Comparison of ENCODE assay signal across 8 cellular contexts in genomic region chr5:55172051-55172899, GRCh38. TPM values are rescaled to one million over a fixed set of nuclear protein-coding genes. Genes with fewer than 3 reads are reported as not detected.
DNase-seq lines count a peak whose midpoint lies in the region; ATAC-seq and TF ChIP-seq lines count a peak whose summit lies in the region.

No MANE protein-coding gene starts in this region.

- H3K9me3 ChIP-seq in right atrium auricular region = no peaks in the 10 kb centered on the region

- peak; percentile 4 to 26 (median 10) for DNase-seq in activated CD4-positive, CD25-positive, alpha-beta regulatory T cell (lab: John Stamatoyannopoulos, UW)
- DNase-seq in activated CD4-positive, CD25-positive, alpha-beta regulatory T cell treated with anti-CD3 and anti-CD28 coated beads, Interleukin-2, amount 50 U/mL, for 72 hours = no peak
- DNase-seq in NCI-H1436 (lab: John Stamatoyannopoulos, UW) (peak; percentile 79), SW 1271 (lab: John Stamatoyannopoulos, UW) (peak; percentile 64 to 88), amniotic stem cell (lab: John Stamatoyannopoulos, UW) (peak; percentile 33), right atrium auricular region (ENCODE audit: low spot score) (no peak), retina (peak; percentile 68)

- H3K27ac ChIP-seq in right atrium auricular region = no peak overlapping the region

- peaks cover 16 to 30% of the 10 kb centered on the region in 2 donors for H3K27me3 ChIP-seq in right atrium auricular region

- peak; percentile 60 for ATAC-seq in HG02885 (IDR thresholded peaks at IDR 0.05; ENCODE audit: poor library complexity, unreplicated experiment)

- H3K4me1 ChIP-seq in right atrium auricular region = peaks cover 0 to 27% of the 10 kb centered on the region in 2 donors

- H3K4me3 ChIP-seq in right atrium auricular region = peak overlapping the region; percentile 33 to 54

- no peaks in the 10 kb centered on the region for H3K36me3 ChIP-seq in right atrium auricular region

- peak; percentile 59 to 87 for TF ChIP-seq CTCF in right atrium auricular region (IDR thresholded peaks at IDR 0.05)

RNA-seq across cellular contexts. Expression of gene CDC20B, which starts 0.7 kb away (rescaled TPM):
- not detected for total RNA-seq in right atrium auricular region

RNA-seq across cellular contexts. Expression of gene GPX8, which starts 12.3 kb away (rescaled TPM):
- total RNA-seq in right atrium auricular region = 10 to 100 TPM; 15.7 to 17.5 TPM

RNA-seq across cellular contexts. Expression of gene MCIDAS, which starts 54.8 kb away (rescaled TPM):
- not detected for total RNA-seq in right atrium auricular region

Comparison
In these comparisons a context has a peak if more than half of its experiments do, and no peak if none do; other contexts are left out.
1. DNase-seq: peak in activated CD4-positive, CD25-positive, alpha-beta regulatory T cell (4 of 4), NCI-H1436 (single experiment), SW 1271 (2 of 2), amniotic stem cell (single experiment) and retina (single experiment); none in activated CD4-positive, CD25-positive, alpha-beta regulatory T cell treated with anti-CD3 and anti-CD28 coated beads, Interleukin-2, amount 50 U/mL, for 72 hours (single experiment) and right atrium auricular region (single experiment).